ENCODE assay signal across 24 cellular contexts in genomic region chr7:158126661-158127060, GRCh38.
"Had no signal": no experiment of that assay in that cellular context is flagged by ENCODE, and none has a peak within 500 bp of the region (broad histone marks: within the 10 kb centered on the region; RNA-seq: fewer than 3 reads in every experiment).

No MANE protein-coding gene starts in this region.

- DNase-seq: effector memory CD8-positive, alpha-beta T cell; gastrocnemius medialis; islet precursor cell; lower lobe of right lung; midbrain; nucleus accumbens; ovary; right cardiac atrium; stimulated activated CD4-positive, alpha-beta T cell treated with anti-CD3 and anti-CD28 coated beads, Interleukin-15, amount 100 ng/mL, for 24 hours; stimulated activated CD4-positive, alpha-beta T cell treated with anti-CD3 and anti-CD28 coated beads, Interleukin-1b, Interleukin-23, amount 100 ng/mL, for 48 hours; stimulated activated CD4-positive, alpha-beta T cell treated with anti-CD3 and anti-CD28 coated beads, Interleukin-4, amount 100 ng/mL, for 24 hours; stimulated activated naive CD8-positive, alpha-beta T cell treated with anti-CD3 and anti-CD28 coated beads, Interleukin-15, amount 100 ng/mL, for 72 hours; substantia nigra; transverse colon had no signal

- H3K27me3 ChIP-seq: esophagus muscularis mucosa, gastrocnemius medialis, left lung, neural progenitor cell, ovary, transverse colon had no signal

- H3K27me3 Mint-ChIP-seq: dendritic cell treated with granulocyte-macrophage colony-stimulating factor and Interleukin-4, amounts not matched to agents 40 ng/mL and 50 ng/mL, for 4 days; memory B cell; natural killer cell treated with Interleukin-12 subunit alpha and Interleukin-12 subunit beta and Interleukin-15 and Interleukin-18, amount 100 ng/mL, for 72 hours; progenitor cell of endocrine pancreas; stimulated activated memory B cell treated with anti-CD40 and anti-IgM and Interleukin-4, amounts not matched to agents 10 μg/mL and 1 μg/mL and 100 μg/mL, for 72 hours; stimulated activated naive CD8-positive, alpha-beta T cell treated with anti-CD3 and anti-CD28 coated beads, Interleukin-15, amount 100 ng/mL, for 72 hours had no signal

- H3K36me3 Mint-ChIP-seq: memory B cell; natural killer cell treated with Interleukin-12 subunit alpha and Interleukin-12 subunit beta and Interleukin-15 and Interleukin-18, amount 100 ng/mL, for 72 hours; stimulated activated memory B cell treated with anti-CD40 and anti-IgM and Interleukin-4, amounts not matched to agents 10 μg/mL and 1 μg/mL and 100 μg/mL, for 72 hours had no signal

- ATAC-seq: effector memory CD8-positive, alpha-beta T cell; gastrocnemius medialis; left lung; lower lobe of right lung; natural killer cell treated with Interleukin-12 subunit alpha and Interleukin-12 subunit beta and Interleukin-15 and Interleukin-18, amount 100 ng/mL, for 72 hours; right cardiac atrium; stimulated activated memory B cell treated with anti-CD40 and anti-IgM and Interleukin-4, amounts not matched to agents 10 μg/mL and 1 μg/mL and 100 μg/mL, for 72 hours; stimulated activated naive CD8-positive, alpha-beta T cell treated with anti-CD3 and anti-CD28 coated beads, Interleukin-15, amount 100 ng/mL, for 72 hours had no signal

- H3K4me1 ChIP-seq: esophagus muscularis mucosa, gastrocnemius medialis, left lung, lower lobe of right lung, neural progenitor cell, transverse colon had no signal

- H3K4me3 ChIP-seq: left lung, lower lobe of right lung, neural progenitor cell, ovary, thoracic aorta, transverse colon had no signal

- H3K9me3 ChIP-seq: gastrocnemius medialis, lower lobe of right lung, ovary, thoracic aorta, transverse colon had no signal

- H3K36me3 ChIP-seq: esophagus muscularis mucosa, gastrocnemius medialis, left lung, lower lobe of right lung, neural progenitor cell, ovary, thoracic aorta, transverse colon had no signal

- H3K4me3 Mint-ChIP-seq: dendritic cell treated with granulocyte-macrophage colony-stimulating factor and Interleukin-4, amounts not matched to agents 40 ng/mL and 50 ng/mL, for 4 days; effector memory CD8-positive, alpha-beta T cell; memory B cell; natural killer cell treated with Interleukin-12 subunit alpha and Interleukin-12 subunit beta and Interleukin-15 and Interleukin-18, amount 100 ng/mL, for 72 hours; neural progenitor cell; stimulated activated memory B cell treated with anti-CD40 and anti-IgM and Interleukin-4, amounts not matched to agents 10 μg/mL and 1 μg/mL and 100 μg/mL, for 72 hours; stimulated activated naive CD8-positive, alpha-beta T cell treated with anti-CD3 and anti-CD28 coated beads, Interleukin-15, amount 100 ng/mL, for 72 hours had no signal

- H3K27ac ChIP-seq: epithelial cell of prostate, esophagus muscularis mucosa, gastrocnemius medialis, left lung, lower lobe of right lung, neural progenitor cell, ovary, thoracic aorta, transverse colon had no signal

- H3K9me3 Mint-ChIP-seq: natural killer cell treated with Interleukin-12 subunit alpha and Interleukin-12 subunit beta and Interleukin-15 and Interleukin-18, amount 100 ng/mL, for 72 hours; stimulated activated memory B cell treated with anti-CD40 and anti-IgM and Interleukin-4, amounts not matched to agents 10 μg/mL and 1 μg/mL and 100 μg/mL, for 72 hours; stimulated activated naive CD8-positive, alpha-beta T cell treated with anti-CD3 and anti-CD28 coated beads, Interleukin-15, amount 100 ng/mL, for 72 hours had no signal

- H3K4me1 Mint-ChIP-seq: memory B cell; neural progenitor cell; stimulated activated memory B cell treated with anti-CD40 and anti-IgM and Interleukin-4, amounts not matched to agents 10 μg/mL and 1 μg/mL and 100 μg/mL, for 72 hours; stimulated activated naive CD8-positive, alpha-beta T cell treated with anti-CD3 and anti-CD28 coated beads, Interleukin-15, amount 100 ng/mL, for 72 hours had no signal

- H3K27ac Mint-ChIP-seq: dendritic cell treated with granulocyte-macrophage colony-stimulating factor and Interleukin-4, amounts not matched to agents 40 ng/mL and 50 ng/mL, for 4 days; effector memory CD8-positive, alpha-beta T cell; memory B cell; natural killer cell treated with Interleukin-12 subunit alpha and Interleukin-12 subunit beta and Interleukin-15 and Interleukin-18, amount 100 ng/mL, for 72 hours; neural progenitor cell; progenitor cell of endocrine pancreas; stimulated activated memory B cell treated with anti-CD40 and anti-IgM and Interleukin-4, amounts not matched to agents 10 μg/mL and 1 μg/mL and 100 μg/mL, for 72 hours; stimulated activated naive CD8-positive, alpha-beta T cell treated with anti-CD3 and anti-CD28 coated beads, Interleukin-15, amount 100 ng/mL, for 72 hours had no signal
